ENCODE assay signal across 8 cellular contexts in genomic region chr1:89525169-89525855, GRCh38. TPM values are rescaled to one million over a fixed set of nuclear protein-coding genes. Genes with fewer than 3 reads are reported as not detected.
A peak's percentile ranks its signal among the peaks of the same experiment; 100 is the strongest.
DNase-seq lines count a peak whose midpoint lies in the region; ATAC-seq and TF ChIP-seq lines count a peak whose summit lies in the region.

No MANE protein-coding gene starts in this region.

- ATAC-seq in HG03066 (IDR thresholded peaks at IDR 0.05; ENCODE audit: low read depth, unreplicated experiment), result peak; percentile 24
- peak in 1 of 2 donors; percentile 18 for ATAC-seq in activated T-cell treated with anti-CD3 and anti-CD28 coated beads, Interleukin-2, amount 50 U/mL, for 72 hours (replicated peaks in 1 of 2)

- H2AFZ ChIP-seq in neuron (ENCODE audit: low read depth, low read length), result peak overlapping the region; percentile 70

- H3K4me1 ChIP-seq in neuron (ENCODE audit: insufficient read depth, low read length) (peaks cover 26% of the 10 kb centered on the region), uterus (peaks cover 0 to 5% of the 10 kb centered on the region in 2 donors)

- H3K27ac ChIP-seq in uterus, result peak overlapping the region; percentile 87 to 88

- no peak for TF ChIP-seq POLR2A in uterus (IDR thresholded peaks at IDR 0.05)

- H3K4me3 ChIP-seq in fibroblast of pulmonary artery (replicated peaks; ENCODE audit: low read depth, low read length) (peak overlapping the region; percentile 93), neuron (ENCODE audit: low read length) (peak overlapping the region; percentile 87), uterus (peak overlapping the region; percentile 65 to 89)

- H3K36me3 ChIP-seq in neuron (ENCODE audit: insufficient read depth, low read length) (no peaks in the 10 kb centered on the region), uterus (no peaks in the 10 kb centered on the region)

- peaks cover 18% of the 10 kb centered on the region for H3K36me3 Mint-ChIP-seq in activated T-cell treated with anti-CD3 and anti-CD28 coated beads, Interleukin-2, amount 50 U/mL, for 24 hours (ENCODE audit: low read depth)
- peaks cover 12 to 25% of the 10 kb centered on the region in 2 donors for H3K36me3 Mint-ChIP-seq in activated T-cell treated with anti-CD3 and anti-CD28 coated beads, Interleukin-2, amount 50 U/mL, for 72 hours (ENCODE audit: insufficient read depth in 2 of 2)

- H3K9me3 ChIP-seq in neuron (ENCODE audit: low read length) (no peaks in the 10 kb centered on the region), uterus (no peaks in the 10 kb centered on the region)

- H3K4me1 Mint-ChIP-seq in activated T-cell treated with anti-CD3 and anti-CD28 coated beads, Interleukin-2, amount 50 U/mL, for 24 hours (ENCODE audit: low read depth), result peaks cover 37% of the 10 kb centered on the region
- H3K4me1 Mint-ChIP-seq in activated T-cell treated with anti-CD3 and anti-CD28 coated beads, Interleukin-2, amount 50 U/mL, for 72 hours (ENCODE audit: low read depth), result peaks cover 30% of the 10 kb centered on the region

- H3K9me3 Mint-ChIP-seq in activated T-cell treated with anti-CD3 and anti-CD28 coated beads, Interleukin-2, amount 50 U/mL, for 24 hours, result peaks cover 5% of the 10 kb centered on the region
- H3K9me3 Mint-ChIP-seq in activated T-cell treated with anti-CD3 and anti-CD28 coated beads, Interleukin-2, amount 50 U/mL, for 72 hours, result peaks cover 2 to 5% of the 10 kb centered on the region in 2 donors

- no peaks in the 10 kb centered on the region for H3K27me3 Mint-ChIP-seq in activated T-cell treated with anti-CD3 and anti-CD28 coated beads, Interleukin-2, amount 50 U/mL, for 24 hours
- no peaks in the 10 kb centered on the region for H3K27me3 Mint-ChIP-seq in activated T-cell treated with anti-CD3 and anti-CD28 coated beads, Interleukin-2, amount 50 U/mL, for 72 hours (ENCODE audit: low read depth)

- no peak for TF ChIP-seq CTCF in fibroblast of pulmonary artery (IDR thresholded peaks at IDR 0.05; ENCODE audit: low read length, missing control alignments)
- no peak for TF ChIP-seq CTCF in uterus (IDR thresholded peaks at IDR 0.05)

- DNase-seq in activated T-cell treated with anti-CD3 and anti-CD28 coated beads for 1 hour (ENCODE audit: low read depth), result peak; percentile 16
- no peak for DNase-seq in activated T-cell treated with anti-CD3 and anti-CD28 coated beads, Interleukin-2, amount 50 U/mL, for 24 hours
- DNase-seq in NCI-H748 (lab: John Stamatoyannopoulos, UW; ENCODE audit: unreplicated experiment), result peak; percentile 82
- DNase-seq in activated T-cell treated with anti-CD3 and anti-CD28 coated beads, Interleukin-2, amount 50 U/mL, for 72 hours, result peak; percentile 29 to 47
- DNase-seq in fibroblast of pulmonary artery (ENCODE audit: low read depth), result no peak
- peak in 1 of 2 donors; percentile 20 for DNase-seq in uterus

- intact Hi-C loops in uterus (cut with DNase I; ENCODE audit: low total_unique reads), result no loop called here

- H3K27me3 ChIP-seq in neuron (ENCODE audit: insufficient read depth, low read length) (peaks cover 23% of the 10 kb centered on the region), uterus (no peaks in the 10 kb centered on the region)

- no peak overlapping the region for H3K4me3 Mint-ChIP-seq in activated T-cell treated with anti-CD3 and anti-CD28 coated beads, Interleukin-2, amount 50 U/mL, for 24 hours
- H3K4me3 Mint-ChIP-seq in activated T-cell treated with anti-CD3 and anti-CD28 coated beads, Interleukin-2, amount 50 U/mL, for 72 hours, result no peak overlapping the region

- H3K27ac Mint-ChIP-seq in activated T-cell treated with anti-CD3 and anti-CD28 coated beads, Interleukin-2, amount 50 U/mL, for 24 hours, result no peak overlapping the region
- H3K27ac Mint-ChIP-seq in activated T-cell treated with anti-CD3 and anti-CD28 coated beads, Interleukin-2, amount 50 U/mL, for 72 hours, result peak overlapping the region; percentile 89

RNA-seq across cellular contexts. Expression of gene LRRC8B, which starts 0.7 kb away (rescaled TPM):
- 10 to 100 TPM; 33.8 to 38.9 TPM for total RNA-seq in activated T-cell treated with anti-CD3 and anti-CD28 coated beads, Interleukin-2, amount 50 U/mL, for 72 hours
- 1 to 10 TPM; 1.0 to 9.8 (median 7.6) TPM for total RNA-seq in uterus

Comparison
In these comparisons a context has a peak if more than half of its experiments do, and no peak if none do; other contexts are left out.
1. DNase-seq: peak in activated T-cell treated with anti-CD3 and anti-CD28 coated beads for 1 hour (single experiment), NCI-H748 (single experiment) and activated T-cell treated with anti-CD3 and anti-CD28 coated beads, Interleukin-2, amount 50 U/mL, for 72 hours (2 of 2); none in activated T-cell treated with anti-CD3 and anti-CD28 coated beads, Interleukin-2, amount 50 U/mL, for 24 hours (single experiment) and fibroblast of pulmonary artery (single experiment).
2. Peak in every context shown above with its lines, with median percentiles within 50 percentile points of each other: H3K4me3 ChIP-seq.